ENCODE assay signal across 1 cellular context in the genomic region with DNA sequence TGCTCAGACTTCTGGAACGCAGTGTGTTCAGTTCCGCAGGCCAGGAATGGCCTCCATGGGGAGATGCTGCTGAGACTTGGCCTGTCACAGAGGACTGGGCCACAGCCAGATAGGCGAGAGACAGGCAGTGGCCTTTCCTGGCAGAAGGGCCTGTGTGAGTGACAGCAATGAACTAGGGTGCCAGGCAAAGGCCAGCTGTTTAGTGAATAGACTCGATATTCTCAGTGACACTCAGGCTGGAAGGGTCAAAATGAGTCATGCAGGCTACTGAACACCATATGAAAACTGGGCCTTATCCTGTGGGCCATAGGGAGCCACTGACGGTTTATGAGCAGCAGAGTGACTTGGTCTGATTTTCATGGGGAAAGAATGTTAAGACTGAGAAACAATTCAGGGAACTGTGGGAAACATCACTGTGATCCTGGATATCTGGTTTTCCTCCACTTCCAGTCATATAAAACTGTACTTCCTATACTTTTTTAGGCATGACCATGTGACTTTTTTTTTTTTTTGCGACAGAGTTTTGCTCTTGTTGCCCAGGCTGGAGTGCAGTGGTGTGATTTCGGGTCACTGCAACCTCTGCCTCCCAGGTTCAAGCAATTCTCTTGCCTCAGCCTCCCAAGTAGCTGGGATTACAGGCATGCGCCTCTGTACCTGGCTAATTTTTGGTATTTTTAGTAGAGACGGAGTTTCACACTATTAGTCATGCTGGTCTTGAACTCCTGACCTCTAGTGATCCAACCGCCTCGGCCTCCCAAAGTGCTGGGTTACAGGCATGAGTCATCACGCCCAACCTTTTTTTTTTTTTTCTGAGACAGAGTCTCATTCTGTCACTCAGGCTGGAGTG.
A peak's percentile ranks its signal among the peaks of the same experiment; 100 is the strongest.
TF ChIP-seq lines count a peak whose summit lies in the region.

No MANE protein-coding gene starts in this region.

TF ChIP-seq in liver, 16 proteins besides CTCF, POLR2A, EP300 and RAD21 (continued from another document):
- TF ChIP-seq, protein P1, sequence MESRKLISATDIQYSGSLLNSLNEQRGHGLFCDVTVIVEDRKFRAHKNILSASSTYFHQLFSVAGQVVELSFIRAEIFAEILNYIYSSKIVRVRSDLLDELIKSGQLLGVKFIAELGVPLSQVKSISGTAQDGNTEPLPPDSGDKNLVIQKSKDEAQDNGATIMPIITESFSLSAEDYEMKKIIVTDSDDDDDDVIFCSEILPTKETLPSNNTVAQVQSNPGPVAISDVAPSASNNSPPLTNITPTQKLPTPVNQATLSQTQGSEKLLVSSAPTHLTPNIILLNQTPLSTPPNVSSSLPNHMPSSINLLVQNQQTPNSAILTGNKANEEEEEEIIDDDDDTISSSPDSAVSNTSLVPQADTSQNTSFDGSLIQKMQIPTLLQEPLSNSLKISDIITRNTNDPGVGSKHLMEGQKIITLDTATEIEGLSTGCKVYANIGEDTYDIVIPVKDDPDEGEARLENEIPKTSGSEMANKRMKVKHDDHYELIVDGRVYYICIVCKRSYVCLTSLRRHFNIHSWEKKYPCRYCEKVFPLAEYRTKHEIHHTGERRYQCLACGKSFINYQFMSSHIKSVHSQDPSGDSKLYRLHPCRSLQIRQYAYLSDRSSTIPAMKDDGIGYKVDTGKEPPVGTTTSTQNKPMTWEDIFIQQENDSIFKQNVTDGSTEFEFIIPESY (IDR thresholded peaks at IDR 0.05) = peak; percentile 75
- no peak for TF ChIP-seq TAF1 (conservative IDR thresholded peaks at IDR 0.05)
- TF ChIP-seq, protein P2, sequence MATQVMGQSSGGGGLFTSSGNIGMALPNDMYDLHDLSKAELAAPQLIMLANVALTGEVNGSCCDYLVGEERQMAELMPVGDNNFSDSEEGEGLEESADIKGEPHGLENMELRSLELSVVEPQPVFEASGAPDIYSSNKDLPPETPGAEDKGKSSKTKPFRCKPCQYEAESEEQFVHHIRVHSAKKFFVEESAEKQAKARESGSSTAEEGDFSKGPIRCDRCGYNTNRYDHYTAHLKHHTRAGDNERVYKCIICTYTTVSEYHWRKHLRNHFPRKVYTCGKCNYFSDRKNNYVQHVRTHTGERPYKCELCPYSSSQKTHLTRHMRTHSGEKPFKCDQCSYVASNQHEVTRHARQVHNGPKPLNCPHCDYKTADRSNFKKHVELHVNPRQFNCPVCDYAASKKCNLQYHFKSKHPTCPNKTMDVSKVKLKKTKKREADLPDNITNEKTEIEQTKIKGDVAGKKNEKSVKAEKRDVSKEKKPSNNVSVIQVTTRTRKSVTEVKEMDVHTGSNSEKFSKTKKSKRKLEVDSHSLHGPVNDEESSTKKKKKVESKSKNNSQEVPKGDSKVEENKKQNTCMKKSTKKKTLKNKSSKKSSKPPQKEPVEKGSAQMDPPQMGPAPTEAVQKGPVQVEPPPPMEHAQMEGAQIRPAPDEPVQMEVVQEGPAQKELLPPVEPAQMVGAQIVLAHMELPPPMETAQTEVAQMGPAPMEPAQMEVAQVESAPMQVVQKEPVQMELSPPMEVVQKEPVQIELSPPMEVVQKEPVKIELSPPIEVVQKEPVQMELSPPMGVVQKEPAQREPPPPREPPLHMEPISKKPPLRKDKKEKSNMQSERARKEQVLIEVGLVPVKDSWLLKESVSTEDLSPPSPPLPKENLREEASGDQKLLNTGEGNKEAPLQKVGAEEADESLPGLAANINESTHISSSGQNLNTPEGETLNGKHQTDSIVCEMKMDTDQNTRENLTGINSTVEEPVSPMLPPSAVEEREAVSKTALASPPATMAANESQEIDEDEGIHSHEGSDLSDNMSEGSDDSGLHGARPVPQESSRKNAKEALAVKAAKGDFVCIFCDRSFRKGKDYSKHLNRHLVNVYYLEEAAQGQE (IDR thresholded peaks at IDR 0.05) = peak; percentile 77
- peak in 1 of 2 donors; percentile 48 for TF ChIP-seq EGR1 (IDR thresholded peaks at IDR 0.05; ENCODE audit: low read depth in 2 of 2)
